In genomic region chr1:35708179-35708891, GRCh38 we compare ENCODE assay signal across 8 cellular contexts. TPM values are rescaled to one million over a fixed set of nuclear protein-coding genes. Genes with fewer than 3 reads are reported as not detected.
DNase-seq lines count a peak whose midpoint lies in the region; ATAC-seq lines count a peak whose summit lies in the region.

No MANE protein-coding gene starts in this region.

- peak overlapping the region; percentile 74 to 77 for H3K4me3 Mint-ChIP-seq in stimulated activated naive B cell treated with anti-CD40 and anti-IgM and Interleukin-4, amounts not matched to agents 10 μg/mL and 1 μg/mL and 100 μg/mL, for 72 hours

- H3K27ac Mint-ChIP-seq in activated naive CD4-positive, alpha-beta T cell treated with anti-CD3 and anti-CD28 coated beads, Interleukin-2, amount 50 U/mL, for 72 hours, result no peak overlapping the region
- no peak overlapping the region for H3K27ac Mint-ChIP-seq in stimulated activated naive B cell treated with anti-CD40 and anti-IgM and Interleukin-4, amounts not matched to agents 10 μg/mL and 1 μg/mL and 100 μg/mL, for 72 hours

- no peaks in the 10 kb centered on the region for H3K9me3 Mint-ChIP-seq in activated naive CD4-positive, alpha-beta T cell treated with anti-CD3 and anti-CD28 coated beads, Interleukin-2, amount 50 U/mL, for 72 hours
- no peaks in the 10 kb centered on the region for H3K9me3 Mint-ChIP-seq in stimulated activated naive B cell treated with anti-CD40 and anti-IgM and Interleukin-4, amounts not matched to agents 10 μg/mL and 1 μg/mL and 100 μg/mL, for 72 hours

- ATAC-seq in activated naive CD4-positive, alpha-beta T cell treated with anti-CD3 and anti-CD28 coated beads, Interleukin-2, amount 50 U/mL, for 72 hours, result peak; percentile 50 to 58
- ATAC-seq in stimulated activated naive B cell treated with anti-CD40 and anti-IgM and Interleukin-4, amounts not matched to agents 10 μg/mL and 1 μg/mL and 100 μg/mL, for 72 hours (replicated peaks), result peak; percentile 55
- ATAC-seq in sciatic nerve (no peak), HG02938 (IDR thresholded peaks at IDR 0.05; ENCODE audit: unreplicated experiment) (no peak)

- H3K27me3 ChIP-seq in iPS-20b (ENCODE audit: insufficient read depth, low read length), result peaks cover 37% of the 10 kb centered on the region

- H3K36me3 Mint-ChIP-seq in activated naive CD4-positive, alpha-beta T cell treated with anti-CD3 and anti-CD28 coated beads, Interleukin-2, amount 50 U/mL, for 72 hours, result peaks cover 6 to 7% of the 10 kb centered on the region in 2 donors
- peaks cover 0 to 8% of the 10 kb centered on the region in 2 donors for H3K36me3 Mint-ChIP-seq in stimulated activated naive B cell treated with anti-CD40 and anti-IgM and Interleukin-4, amounts not matched to agents 10 μg/mL and 1 μg/mL and 100 μg/mL, for 72 hours

- H3K27me3 Mint-ChIP-seq in stimulated activated naive B cell treated with anti-CD40 and anti-IgM and Interleukin-4, amounts not matched to agents 10 μg/mL and 1 μg/mL and 100 μg/mL, for 72 hours, result peaks cover 43 to 52% of the 10 kb centered on the region in 2 donors

- peak overlapping the region; percentile 75 for H3K9ac ChIP-seq in iPS-20b (ENCODE audit: low read depth, low read length)

- DNase-seq in COLO668 (lab: John Stamatoyannopoulos, UW; ENCODE audit: unreplicated experiment), result peak; percentile 57
- peak; percentile 26 for DNase-seq in NCI-H146 treated with DMSO at 0.1 percent for 48 hours (lab: John Stamatoyannopoulos, UW; ENCODE audit: unreplicated experiment)
- no peak for DNase-seq in activated naive CD4-positive, alpha-beta T cell treated with anti-CD3 and anti-CD28 coated beads, Interleukin-2, amount 50 U/mL, for 72 hours (ENCODE audit: low spot score in 2 of 2)
- no peak for DNase-seq in stimulated activated naive B cell treated with anti-CD40 and anti-IgM and Interleukin-4, amounts not matched to agents 10 μg/mL and 1 μg/mL and 100 μg/mL, for 72 hours
- DNase-seq in sciatic nerve (ENCODE audit: low spot score), result no peak
- no peak for DNase-seq in SW 1271 (lab: John Stamatoyannopoulos, UW)

- peaks cover 15 to 18% of the 10 kb centered on the region in 2 donors for H3K4me1 Mint-ChIP-seq in stimulated activated naive B cell treated with anti-CD40 and anti-IgM and Interleukin-4, amounts not matched to agents 10 μg/mL and 1 μg/mL and 100 μg/mL, for 72 hours

- no peaks in the 10 kb centered on the region; the same call in 1 of the 2 replicates for H3K4me1 ChIP-seq in iPS-20b (ENCODE audit: insufficient read depth, low read length)

- intact Hi-C loops in sciatic nerve (cut with DNase I), result no loop called here

- H3K27ac ChIP-seq in iPS-20b (ENCODE audit: low read length), result no peak overlapping the region

- peak overlapping the region; percentile 77 for H3K4me3 ChIP-seq in iPS-20b (ENCODE audit: low read length)

- H3K36me3 ChIP-seq in iPS-20b (ENCODE audit: insufficient read depth, low read depth, low read length), result no peaks in the 10 kb centered on the region

- no peaks in the 10 kb centered on the region for H3K9me3 ChIP-seq in iPS-20b (ENCODE audit: insufficient read depth, low read depth, low read length)

RNA-seq across cellular contexts. Expression of gene C1orf216, which starts 10.3 kb away (rescaled TPM):
- 10 to 100 TPM; 14.2 to 17.4 TPM for total RNA-seq in activated naive CD4-positive, alpha-beta T cell treated with anti-CD3 and anti-CD28 coated beads, Interleukin-2, amount 50 U/mL, for 72 hours
- 20.7 TPM for total RNA-seq in sciatic nerve

Comparison
In these comparisons a context has a peak if more than half of its experiments do, and no peak if none do; other contexts are left out.
1. DNase-seq: peak in COLO668 (single experiment) and NCI-H146 treated with DMSO at 0.1 percent for 48 hours (single experiment); none in activated naive CD4-positive, alpha-beta T cell treated with anti-CD3 and anti-CD28 coated beads, Interleukin-2, amount 50 U/mL, for 72 hours (0 of 2), stimulated activated naive B cell treated with anti-CD40 and anti-IgM and Interleukin-4, amounts not matched to agents 10 μg/mL and 1 μg/mL and 100 μg/mL, for 72 hours (single experiment), sciatic nerve (single experiment) and SW 1271 (0 of 2).
2. ATAC-seq: peak in activated naive CD4-positive, alpha-beta T cell treated with anti-CD3 and anti-CD28 coated beads, Interleukin-2, amount 50 U/mL, for 72 hours (2 of 2) and stimulated activated naive B cell treated with anti-CD40 and anti-IgM and Interleukin-4, amounts not matched to agents 10 μg/mL and 1 μg/mL and 100 μg/mL, for 72 hours (2 of 2); none in sciatic nerve (single experiment) and HG02938 (single experiment).